ENCODE assay signal across 30 cellular contexts in genomic region chr6:126905917-126906316, GRCh38.
DNase-seq lines count a peak whose midpoint lies in the region; TF ChIP-seq lines count a peak whose summit lies in the region.
"Had no signal": no experiment of that assay in that cellular context is flagged by ENCODE, and none has a peak within 500 bp of the region (broad histone marks: within the 10 kb centered on the region; RNA-seq: fewer than 3 reads in every experiment).

No MANE protein-coding gene starts in this region.

- no peak overlapping the region for H3K4me3 ChIP-seq in ascending aorta
- H3K4me3 ChIP-seq: cardiac muscle cell, esophagus muscularis mucosa, gastroesophageal sphincter, HAP-1, upper lobe of right lung had no signal

- TF ChIP-seq CTCF in ascending aorta (IDR thresholded peaks at IDR 0.05): no peak

- intact Hi-C loops in ascending aorta (cut with DNase I): no loop called here

- peak; percentile 51 for DNase-seq in DMS53 treated with DMSO at 0.1 percent for 48 hours (lab: John Stamatoyannopoulos, UW; ENCODE audit: unreplicated experiment)
- DNase-seq in amniotic epithelial cell (ENCODE audit: low read depth): peak; percentile 36
- DNase-seq in iPS-NIHi11 (ENCODE audit: low spot score): peak; percentile 9
- peak; percentile 64 for DNase-seq in renal cortical epithelial cell (ENCODE audit: low read depth)
- no peak for DNase-seq in NCI-H446 treated with DMSO at 0.1 percent for 48 hours (lab: John Stamatoyannopoulos, UW)
- no peak for DNase-seq in anterior cingulate cortex (lab: John Stamatoyannopoulos, UW)
- no peak for DNase-seq in ascending aorta (ENCODE audit: low spot score in 2 of 2)
- DNase-seq in AG08395 (ENCODE audit: low spot score): no peak
- DNase-seq: activated CD4-positive, alpha-beta T cell treated with anti-CD3 and anti-CD28 coated beads for 48 hours; activated T-cell treated with anti-CD3 and anti-CD28 coated beads, Interleukin-2, amount 50 U/mL, for 4 hours; C1 segment of cervical spinal cord; COR-L47; cortex of kidney; DMS79; hippocampal formation; immature natural killer cell; KBM-7; left ventricle myocardium superior; natural killer cell; NCI-H1417 treated with DMSO at 0.1 percent for 48 hours; NCI-H2107; NCI-H524; PC-3; stimulated activated CD4-positive, alpha-beta T cell treated with anti-CD3 and anti-CD28 coated beads, Interleukin-4, amount 100 ng/mL, for 4 hours; stimulated activated naive B cell treated with anti-CD40 and anti-IgM and Interleukin-4, amounts not matched to agents 10 μg/mL and 1 μg/mL and 100 μg/mL, for 72 hours; upper lobe of right lung had no signal

- no peaks in the 10 kb centered on the region for H3K27me3 ChIP-seq in ascending aorta
- H3K27me3 ChIP-seq: cardiac muscle cell, esophagus muscularis mucosa, gastroesophageal sphincter, upper lobe of right lung had no signal

- no peaks in the 10 kb centered on the region for H3K36me3 ChIP-seq in ascending aorta
- H3K36me3 ChIP-seq: cardiac muscle cell, esophagus muscularis mucosa, gastroesophageal sphincter, HAP-1, upper lobe of right lung had no signal

- no peaks in the 10 kb centered on the region for H3K4me1 ChIP-seq in ascending aorta
- H3K4me1 ChIP-seq: esophagus muscularis mucosa, gastroesophageal sphincter, HAP-1, upper lobe of right lung had no signal

- no peaks in the 10 kb centered on the region for H3K9me3 ChIP-seq in ascending aorta
- H3K9me3 ChIP-seq: esophagus muscularis mucosa, gastroesophageal sphincter, HAP-1, upper lobe of right lung had no signal

- no peak overlapping the region for H3K27ac ChIP-seq in ascending aorta
- H3K27ac ChIP-seq: cardiac muscle cell, esophagus muscularis mucosa, gastroesophageal sphincter, upper lobe of right lung had no signal

Comparison
In these comparisons a context has a peak if more than half of its experiments do, and no peak if none do; other contexts are left out.
1. DNase-seq: peak in DMS53 treated with DMSO at 0.1 percent for 48 hours (single experiment), amniotic epithelial cell (single experiment), iPS-NIHi11 (single experiment) and renal cortical epithelial cell (single experiment); none in NCI-H446 treated with DMSO at 0.1 percent for 48 hours (single experiment), anterior cingulate cortex (0 of 58), ascending aorta (0 of 2) and AG08395 (single experiment).